ENCODE assay signal across 1 cellular context in genomic region chr14:22841311-22841710, GRCh38.
TF ChIP-seq lines count a peak whose summit lies in the region.

No MANE protein-coding gene starts in this region.

TF ChIP-seq in IMR-90, 13 proteins besides CTCF, POLR2A, EP300 and RAD21 (continued from another document):
- TF ChIP-seq, protein P1, sequence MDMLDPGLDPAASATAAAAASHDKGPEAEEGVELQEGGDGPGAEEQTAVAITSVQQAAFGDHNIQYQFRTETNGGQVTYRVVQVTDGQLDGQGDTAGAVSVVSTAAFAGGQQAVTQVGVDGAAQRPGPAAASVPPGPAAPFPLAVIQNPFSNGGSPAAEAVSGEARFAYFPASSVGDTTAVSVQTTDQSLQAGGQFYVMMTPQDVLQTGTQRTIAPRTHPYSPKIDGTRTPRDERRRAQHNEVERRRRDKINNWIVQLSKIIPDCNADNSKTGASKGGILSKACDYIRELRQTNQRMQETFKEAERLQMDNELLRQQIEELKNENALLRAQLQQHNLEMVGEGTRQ (IDR thresholded peaks at IDR 0.05; ENCODE audit: low read depth, low read length): no peak
- TF ChIP-seq CEBPB (IDR thresholded peaks at IDR 0.05; ENCODE audit: low read depth, low read length) (no peak), CHD1 (IDR thresholded peaks at IDR 0.05; ENCODE audit: low read depth, low read length) (no peak), MXI1 (IDR thresholded peaks at IDR 0.05; ENCODE audit: borderline replicate concordance, low read depth, low read length) (no peak), NFE2L2 (IDR thresholded peaks at IDR 0.05; ENCODE audit: low read depth, low read length) (no peak)
TF ChIP-seq in IMR-90: peak in this region for 0.
